ENCODE assay signal across 8 cellular contexts in genomic region chr1:42456754-42457089, GRCh38. TPM values are rescaled to one million over a fixed set of nuclear protein-coding genes. Genes with fewer than 3 reads are reported as not detected.
A peak's percentile ranks its signal among the peaks of the same experiment; 100 is the strongest.
DNase-seq lines count a peak whose midpoint lies in the region; FAIRE-seq and TF ChIP-seq lines count a peak whose summit lies in the region.

No MANE protein-coding gene starts in this region.

- peaks cover 0 to 20% of the 10 kb centered on the region in 2 donors for H3K4me1 ChIP-seq in kidney (ENCODE audit: control insufficient read depth in 1 of 2, insufficient read depth in 1 of 2, low read depth in 1 of 2, low read length in 2 of 2)

- TF ChIP-seq POLR2A in H54 (IDR thresholded peaks at IDR 0.05; ENCODE audit: low read depth, low read length): no peak

- H3K4me3 ChIP-seq in GM12864 (ENCODE audit: low read depth, low read length): peak overlapping the region; percentile 76
- peak overlapping the region; percentile 73 for H3K4me3 ChIP-seq in bronchial epithelial cell (ENCODE audit: low read depth, low read length)
- H3K4me3 ChIP-seq in kidney (ENCODE audit: low read length in 2 of 2): peak overlapping the region; percentile 91 to 97

- no peak for FAIRE-seq in H54 (lab: Jason Lieb, UNC)
- FAIRE-seq in bronchial epithelial cell (lab: Jason Lieb, UNC): no peak
- no peak for FAIRE-seq in kidney (lab: Jason Lieb, UNC)

- TF ChIP-seq CTCF in GM12864 (IDR thresholded peaks at IDR 0.05; ENCODE audit: low read depth, low read length, missing control alignments): no peak
- no peak for TF ChIP-seq CTCF in bronchial epithelial cell (IDR thresholded peaks at IDR 0.05; ENCODE audit: insufficient read depth, low read length, severe bottlenecking)
- no peak for TF ChIP-seq CTCF in kidney (IDR thresholded peaks at IDR 0.05; ENCODE audit: borderline replicate concordance, extremely low read depth, insufficient read depth)

- DNase-seq in GM12864 (ENCODE audit: low read depth) (peak; percentile 64), H54 (ENCODE audit: insufficient read length, low spot score) (peak; percentile 37), LoVo (ENCODE audit: low spot score) (peak; percentile 58), T-helper 22 cell (ENCODE audit: low read depth) (peak; percentile 49), bronchial epithelial cell (ENCODE audit: low read depth) (peak; percentile 44), kidney (peak; percentile 87), NCI-H128 (lab: John Stamatoyannopoulos, UW; ENCODE audit: unreplicated experiment) (no peak)
- DNase-seq in stimulated activated CD4-positive, alpha-beta T cell treated with anti-CD3 and anti-CD28 coated beads, Interleukin-1b, Interleukin-23, amount 100 ng/mL, for 4 hours (ENCODE audit: low read depth in 2 of 2): peak; percentile 33 to 41

- H3K9ac ChIP-seq in kidney (ENCODE audit: low read length in 2 of 2): peak overlapping the region; percentile 18 to 96

- intact Hi-C loops in kidney (cut with DNase I): no loop called here

- H3K27ac ChIP-seq in kidney (ENCODE audit: low read depth in 2 of 2, low read length in 2 of 2): peak overlapping the region; percentile 91 to 97

- H3K36me3 ChIP-seq in bronchial epithelial cell (ENCODE audit: control insufficient read depth, insufficient read depth, low read length) (peaks cover 2% of the 10 kb centered on the region), kidney (ENCODE audit: control insufficient read depth in 1 of 2, insufficient read depth in 2 of 2, low read length in 2 of 2) (peaks cover 13 to 21% of the 10 kb centered on the region in 2 donors)

- no peaks in the 10 kb centered on the region for H3K27me3 ChIP-seq in bronchial epithelial cell (ENCODE audit: control insufficient read depth, insufficient read depth, low read length)

- H3K9me3 ChIP-seq in kidney (ENCODE audit: control insufficient read depth in 1 of 2, low read length in 2 of 2): no peaks in the 10 kb centered on the region

RNA-seq across cellular contexts. Expression of gene PPCS, which starts 0.4 kb away (rescaled TPM):
- total RNA-seq in bronchial epithelial cell (34.8 and 52.4 TPM in 2 replicates), kidney (79.3 TPM)
- 145 TPM for polyA plus RNA-seq in kidney (ENCODE audit: insufficient read depth, low read depth, low replicate concordance)

RNA-seq across cellular contexts. Expression of gene ZMYND12, which starts 0.9 kb away (rescaled TPM):
- total RNA-seq in bronchial epithelial cell: 0.26 and 0.90 TPM in 2 replicates
- total RNA-seq in kidney: 1.9 TPM
- polyA plus RNA-seq in kidney (ENCODE audit: insufficient read depth, low read depth, low replicate concordance): 17.7 TPM

RNA-seq across cellular contexts. Expression of gene CCDC30, which starts 6.4 kb away (rescaled TPM):
- 0.77 and 0.79 TPM in 2 replicates for total RNA-seq in bronchial epithelial cell
- total RNA-seq in kidney: 18.0 TPM
- 4.9 TPM for polyA plus RNA-seq in kidney (ENCODE audit: insufficient read depth, low read depth, low replicate concordance)

Comparison
In these comparisons a context has a peak if more than half of its experiments do, and no peak if none do; other contexts are left out.
1. RNA of gene CCDC30, which starts 6.4 kb away (total RNA-seq): 18.0 TPM in kidney (single experiment); 0.77 to 0.79 TPM in bronchial epithelial cell; every median in the first group is over 10 times any median in the second.
2. Peak in every context shown above with its lines, with median percentiles within 50 percentile points of each other: H3K4me3 ChIP-seq.